1 cellular context compared by ENCODE assay signal in the genomic region with DNA sequence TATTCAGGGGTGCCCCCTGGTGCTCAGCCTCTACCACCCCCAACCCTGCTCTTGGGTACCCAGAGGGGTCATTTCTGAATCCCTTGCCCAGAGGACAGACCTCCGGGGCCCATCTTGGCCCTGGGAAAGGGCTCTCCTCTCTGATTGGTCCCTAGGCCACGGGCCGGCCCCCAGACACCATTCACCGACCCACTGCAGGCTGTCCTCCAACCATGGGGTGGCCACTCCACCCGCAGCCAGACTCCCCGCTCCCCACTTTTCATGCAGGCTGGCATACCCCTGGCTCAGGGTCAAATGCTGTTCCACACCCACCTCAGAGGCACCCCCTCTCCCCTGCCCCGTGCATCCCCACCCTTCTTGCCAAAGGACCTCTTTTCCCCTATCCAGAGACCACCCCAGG.
TF ChIP-seq lines count a peak whose summit lies in the region.

No MANE protein-coding gene starts in this region.

TF ChIP-seq in H1, 55 proteins besides CTCF, POLR2A, EP300 and RAD21:
- TF ChIP-seq, protein P1, sequence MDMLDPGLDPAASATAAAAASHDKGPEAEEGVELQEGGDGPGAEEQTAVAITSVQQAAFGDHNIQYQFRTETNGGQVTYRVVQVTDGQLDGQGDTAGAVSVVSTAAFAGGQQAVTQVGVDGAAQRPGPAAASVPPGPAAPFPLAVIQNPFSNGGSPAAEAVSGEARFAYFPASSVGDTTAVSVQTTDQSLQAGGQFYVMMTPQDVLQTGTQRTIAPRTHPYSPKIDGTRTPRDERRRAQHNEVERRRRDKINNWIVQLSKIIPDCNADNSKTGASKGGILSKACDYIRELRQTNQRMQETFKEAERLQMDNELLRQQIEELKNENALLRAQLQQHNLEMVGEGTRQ (IDR thresholded peaks at IDR 0.05; ENCODE audit: low read length): no peak
- TF ChIP-seq KDM4A (IDR thresholded peaks at IDR 0.05; ENCODE audit: low read depth, low read length, severe bottlenecking) (no peak), POLR2AphosphoS5 (IDR thresholded peaks at IDR 0.05; ENCODE audit: low read depth, low read length) (no peak), EZH2 (IDR thresholded peaks at IDR 0.05; ENCODE audit: low read depth, low read length, severe bottlenecking) (no peak), SP4 (IDR thresholded peaks at IDR 0.05; ENCODE audit: low read length) (no peak)
- TF ChIP-seq, protein P2, sequence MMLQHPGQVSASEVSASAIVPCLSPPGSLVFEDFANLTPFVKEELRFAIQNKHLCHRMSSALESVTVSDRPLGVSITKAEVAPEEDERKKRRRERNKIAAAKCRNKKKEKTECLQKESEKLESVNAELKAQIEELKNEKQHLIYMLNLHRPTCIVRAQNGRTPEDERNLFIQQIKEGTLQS (IDR thresholded peaks at IDR 0.05; ENCODE audit: insufficient read depth, low read depth, low read length): no peak
